In genomic region chr17:61862975-61863800, GRCh38 we compare ENCODE assay signal across 8 cellular contexts. TPM values are rescaled to one million over a fixed set of nuclear protein-coding genes. Genes with fewer than 3 reads are reported as not detected.
DNase-seq lines count a peak whose midpoint lies in the region; ATAC-seq, FAIRE-seq and TF ChIP-seq lines count a peak whose summit lies in the region.

TSS of gene BRIP1 (minus strand) at chr17:61863528. CDS start at chr17:61861539, 1,989 bp downstream.

- peak; percentile 96 for FAIRE-seq in HTR-8/SVneo (lab: Jason Lieb, UNC)

- peak; percentile 92 for ATAC-seq in GM21381 (IDR thresholded peaks at IDR 0.05; ENCODE audit: unreplicated experiment)

- H3K27me3 Mint-ChIP-seq in endodermal cell (ENCODE audit: insufficient read depth): no peaks in the 10 kb centered on the region

- peaks cover 19% of the 10 kb centered on the region for H3K36me3 ChIP-seq in endodermal cell (ENCODE audit: control insufficient read depth, insufficient read depth, low read length)

- H3K27ac ChIP-seq in endodermal cell (ENCODE audit: low read depth, low read length): peak within 1 kb of the TSS; percentile 87

- no peaks in the 10 kb centered on the region for H3K9me3 ChIP-seq in endodermal cell (ENCODE audit: control insufficient read depth, low read length)

- H3K27ac Mint-ChIP-seq in endodermal cell: peak within 1 kb of the TSS; percentile 98

- no peak for TF ChIP-seq CTCF in endodermal cell (conservative IDR thresholded peaks at IDR 0.05)

- WGBS in endodermal cell (ENCODE audit: insufficient coverage in 1 of 2, insufficient read length in 1 of 2), 2 experiments: 0% methylated on average over 16 to 42 of the region's 43 CpGs

- DNase-seq in COR-L47 (lab: John Stamatoyannopoulos, UW): peak; percentile 92
- peak; percentile 99 for DNase-seq in HTR-8/SVneo (ENCODE audit: insufficient read length, low spot score)
- DNase-seq in NOMO-1 treated with DMSO at 0.1 percent for 48 hours (lab: John Stamatoyannopoulos, UW; ENCODE audit: unreplicated experiment): peak; percentile 90
- DNase-seq in endodermal cell: peak; percentile 100
- peak; percentile 93 for DNase-seq in mesenteric fat pad (ENCODE audit: low spot score)
- DNase-seq in stimulated activated CD8-positive, alpha-beta memory T cell treated with anti-CD3 and anti-CD28 coated beads, Interleukin-15, amount 100 ng/mL, for 1 hour (ENCODE audit: low read depth): peak; percentile 75

- peak within 1 kb of the TSS; percentile 94 for H3K9ac ChIP-seq in endodermal cell (ENCODE audit: extremely low read depth, low read length, poor library complexity, severe bottlenecking)

- H3K4me1 ChIP-seq in endodermal cell (ENCODE audit: control insufficient read depth, insufficient read depth, low read length): no peaks in the 10 kb centered on the region

- H3K9me3 Mint-ChIP-seq in endodermal cell: no peaks in the 10 kb centered on the region

- H3K27me3 ChIP-seq in endodermal cell (ENCODE audit: control insufficient read depth, insufficient read depth, low read length, poor library complexity, severe bottlenecking): no peaks in the 10 kb centered on the region

- peaks cover 18% of the 10 kb centered on the region for H3K36me3 Mint-ChIP-seq in endodermal cell (ENCODE audit: low read depth)

- peak within 1 kb of the TSS; percentile 86 for H3K4me3 ChIP-seq in endodermal cell (ENCODE audit: low read length)

- POLR2A ChIA-PET in activated CD8-positive, alpha-beta memory T cell treated with anti-CD3 and anti-CD28 coated beads for 36 hours (lab: Charles Lee): interaction anchor here (0.6 to 1.7 kb wide), 10 partner anchors 13 to 273 kb away, joined by 3 to 13 read pairs (median 4); no protein-coding TSS in a partner anchor

- CTCF ChIA-PET in activated CD8-positive, alpha-beta memory T cell treated with anti-CD3 and anti-CD28 coated beads for 36 hours (lab: Charles Lee): interaction anchor here (0.6 to 2.5 kb wide), 5 partner anchors 24 to 1887 kb away, joined by 3 to 8 read pairs (median 3); no protein-coding TSS in a partner anchor

- H3K4me1 Mint-ChIP-seq in endodermal cell: peaks cover 19% of the 10 kb centered on the region

- H3K4me3 Mint-ChIP-seq in endodermal cell: peak within 1 kb of the TSS; percentile 89

RNA-seq across cellular contexts. Expression of gene BRIP1, which starts in this region (rescaled TPM):
- 10 to 100 TPM; 15.5 to 16.2 TPM for total RNA-seq in activated CD8-positive, alpha-beta memory T cell treated with anti-CD3 and anti-CD28 coated beads for 36 hours
- 10 to 100 TPM; 24.2 to 25.5 TPM for total RNA-seq in endodermal cell
- polyA plus RNA-seq in endodermal cell (2013, experiment 1 of 2): 16.2 TPM
- 16.5 TPM for polyA plus RNA-seq in endodermal cell (2013, experiment 2 of 2)
- 0.45 TPM for total RNA-seq in mesenteric fat pad

Comparison
In these comparisons a context has a peak if more than half of its experiments do, and no peak if none do; other contexts are left out.
1. Peak in every context shown above with its lines: DNase-seq, ATAC-seq, H3K4me3 ChIP-seq and H3K27ac ChIP-seq.
2. RNA of gene BRIP1 (total RNA-seq): 24.2 to 25.5 TPM in endodermal cell and 15.5 to 16.2 TPM in activated CD8-positive, alpha-beta memory T cell treated with anti-CD3 and anti-CD28 coated beads for 36 hours; 0.45 TPM in mesenteric fat pad (single experiment); every median in the first group is over 10 times any median in the second.
3. Peak in DNase-seq in mesenteric fat pad; RNA of the gene not detected or under 1 TPM.